Comparison of ENCODE assay signal across 8 cellular contexts in genomic region chr13:30158774-30159445, GRCh38.
A peak's percentile ranks its signal among the peaks of the same experiment; 100 is the strongest.
DNase-seq lines count a peak whose midpoint lies in the region; ATAC-seq and TF ChIP-seq lines count a peak whose summit lies in the region.

No MANE protein-coding gene starts in this region.

- TF ChIP-seq CTCF in HFFc6 (IDR thresholded peaks at IDR 0.05) (peak; percentile 77), astrocyte of the cerebellum (IDR thresholded peaks at IDR 0.05; ENCODE audit: low read depth, low read length, missing control alignments) (peak; percentile 75), natural killer cell (IDR thresholded peaks at IDR 0.05) (peak; percentile 51)

- CTCF ChIA-PET in CD4-positive, alpha-beta memory T cell (lab: Charles Lee; ENCODE audit: partially characterized antibody) = interaction anchor here (0.6 to 28.3 kb wide), 24 partner anchors 8 to 578 kb away, joined by 3 to 974 read pairs (median 4); no protein-coding TSS in a partner anchor
- CTCF ChIA-PET in HEK293T (lab: Yijun Ruan, JAX) = no interaction called here

- DNase-seq in CD4-positive, alpha-beta memory T cell = peak in 4 of 5 donors; percentile 58 to 61 (median 60)
- DNase-seq in HFFc6 (peak; percentile 88), astrocyte of the cerebellum (ENCODE audit: low read depth) (peak; percentile 92), natural killer cell (no peak), OCI-M2 (lab: John Stamatoyannopoulos, UW; ENCODE audit: unreplicated experiment) (no peak), HEK293T (ENCODE audit: extremely low spot score) (no peak)
- DNase-seq in activated naive CD4-positive, alpha-beta T cell treated with Interleukin-2 at 50 U/mL for 16 hours = no peak

- in situ Hi-C loops in astrocyte of the cerebellum (cut with HindIII; ENCODE audit: low sequenced_read_pairs) = no loop called here

- H3K4me3 Mint-ChIP-seq in CD4-positive, alpha-beta memory T cell = peak overlapping the region in 7 of 8 donors; percentile 17 to 69 (median 59)
- H3K4me3 Mint-ChIP-seq in HFFc6 = peak overlapping the region; percentile 55
- no peak overlapping the region for H3K4me3 Mint-ChIP-seq in natural killer cell

- no peaks in the 10 kb centered on the region for H3K27me3 ChIP-seq in CD4-positive, alpha-beta memory T cell (ENCODE audit: insufficient read depth, low read length)

- peak overlapping the region in 5 of 7 donors; percentile 7 to 89 (median 74) for H3K27ac Mint-ChIP-seq in CD4-positive, alpha-beta memory T cell
- H3K27ac Mint-ChIP-seq in HFFc6 (peak overlapping the region; percentile 86), natural killer cell (peak overlapping the region; percentile 74 to 95)

- H3K4me1 ChIP-seq in CD4-positive, alpha-beta memory T cell (ENCODE audit: insufficient read depth, low read length) = peaks cover 39% of the 10 kb centered on the region

- no peaks in the 10 kb centered on the region for H3K9me3 ChIP-seq in CD4-positive, alpha-beta memory T cell (ENCODE audit: control insufficient read depth in 1 of 2, low read length in 2 of 2)

- POLR2A ChIA-PET in CD4-positive, alpha-beta memory T cell (lab: Charles Lee; ENCODE audit: partially characterized antibody) = interaction anchor here (0.8 to 19.6 kb wide), 5 partner anchors 19 to 449 kb away, joined by 3 to 440 read pairs (median 5); no protein-coding TSS in a partner anchor
- POLR2A ChIA-PET in HEK293T (lab: Yijun Ruan, JAX) = no interaction called here

- intact Hi-C loops in CD4-positive, alpha-beta memory T cell (cut with micrococcal nuclease) = loop anchor here (1.0 to 2.0 kb wide), 6 partner anchors 11 to 392 kb away; no protein-coding TSS in a partner anchor
- intact Hi-C loops in natural killer cell (cut with micrococcal nuclease) = loop anchor here (1.0 kb wide), 1 partner anchor 27 kb away; no protein-coding TSS in a partner anchor

- no peak overlapping the region for H3K4me3 ChIP-seq in CD4-positive, alpha-beta memory T cell (ENCODE audit: low read length in 2 of 2)
- no peak overlapping the region for H3K4me3 ChIP-seq in astrocyte of the cerebellum (ENCODE audit: low read depth, low read length)

- H3K4me1 Mint-ChIP-seq in CD4-positive, alpha-beta memory T cell = peaks cover 26 to 61% (median 41%) of the 10 kb centered on the region in 4 donors
- H3K4me1 Mint-ChIP-seq in HFFc6 (ENCODE audit: low read depth) = peaks cover 38% of the 10 kb centered on the region
- peaks cover 48 to 55% of the 10 kb centered on the region in 2 donors for H3K4me1 Mint-ChIP-seq in natural killer cell

- H3K27ac ChIP-seq in CD4-positive, alpha-beta memory T cell (ENCODE audit: low read depth, low read length) = no peak overlapping the region

- peaks cover 0 to 5% (median 0%) of the 10 kb centered on the region in 8 donors for H3K9me3 Mint-ChIP-seq in CD4-positive, alpha-beta memory T cell
- H3K9me3 Mint-ChIP-seq in HFFc6 (no peaks in the 10 kb centered on the region), natural killer cell (peaks cover 0 to 2% of the 10 kb centered on the region in 2 donors)

- no peaks in the 10 kb centered on the region for H3K36me3 ChIP-seq in CD4-positive, alpha-beta memory T cell (ENCODE audit: insufficient read depth, low read length)

- no peaks in the 10 kb centered on the region for H3K36me3 Mint-ChIP-seq in CD4-positive, alpha-beta memory T cell
- peaks cover 4% of the 10 kb centered on the region; the same call in 1 of the 2 replicates for H3K36me3 Mint-ChIP-seq in HFFc6 (ENCODE audit: low read depth)
- H3K36me3 Mint-ChIP-seq in natural killer cell = no peaks in the 10 kb centered on the region

- H3K27me3 Mint-ChIP-seq in CD4-positive, alpha-beta memory T cell = no peaks in the 10 kb centered on the region
- H3K27me3 Mint-ChIP-seq in HFFc6 (ENCODE audit: insufficient read depth) (peaks cover 14% of the 10 kb centered on the region), natural killer cell (ENCODE audit: low read depth in 2 of 2) (no peaks in the 10 kb centered on the region)

- ATAC-seq in natural killer cell = peak; percentile 39 to 59 (median 55)
- no peak for ATAC-seq in GM18870 (IDR thresholded peaks at IDR 0.05; ENCODE audit: unreplicated experiment)

TF ChIP-seq in HEK293T, 16 proteins besides CTCF, POLR2A, EP300 and RAD21:
- no peak for TF ChIP-seq L3MBTL2 (conservative IDR thresholded peaks at IDR 0.05)
- no peak for TF ChIP-seq ARNT (IDR thresholded peaks at IDR 0.05)
- TF ChIP-seq HDGF (IDR thresholded peaks at IDR 0.05; ENCODE audit: borderline replicate concordance) = no peak
- no peak for TF ChIP-seq PKNOX1 (IDR thresholded peaks at IDR 0.05)
- TF ChIP-seq FOXA1 (IDR thresholded peaks at IDR 0.05) = no peak
- TF ChIP-seq SUZ12 (IDR thresholded peaks at IDR 0.05) = no peak
- no peak for TF ChIP-seq ZNF384 (IDR thresholded peaks at IDR 0.05)
- TF ChIP-seq ELF4 (IDR thresholded peaks at IDR 0.05) = no peak
- TF ChIP-seq SP1 (IDR thresholded peaks at IDR 0.05) = no peak
- TF ChIP-seq TARDBP (IDR thresholded peaks at IDR 0.05) = no peak
- no peak for TF ChIP-seq FOXK2 (IDR thresholded peaks at IDR 0.05)
- TF ChIP-seq FOXM1 (IDR thresholded peaks at IDR 0.05; ENCODE audit: borderline replicate concordance) = no peak
- no peak for TF ChIP-seq LEF1 (IDR thresholded peaks at IDR 0.05; ENCODE audit: borderline replicate concordance)
- no peak for TF ChIP-seq CTBP1 (IDR thresholded peaks at IDR 0.05; ENCODE audit: borderline replicate concordance)
- no peak for TF ChIP-seq BHLHE40 (IDR thresholded peaks at IDR 0.05; ENCODE audit: borderline replicate concordance)
- no peak for TF ChIP-seq NFRKB (IDR thresholded peaks at IDR 0.05)

Comparison
In these comparisons a context has a peak if more than half of its experiments do, and no peak if none do; other contexts are left out.
1. DNase-seq: peak in CD4-positive, alpha-beta memory T cell (4 of 5), HFFc6 (single experiment) and astrocyte of the cerebellum (single experiment); none in natural killer cell (single experiment), OCI-M2 (single experiment), HEK293T (single experiment) and activated naive CD4-positive, alpha-beta T cell treated with Interleukin-2 at 50 U/mL for 16 hours (single experiment).
2. Peak in every context shown above with its lines, with median percentiles within 50 percentile points of each other: H3K27ac Mint-ChIP-seq and CTCF ChIP-seq.